In the genomic region with DNA sequence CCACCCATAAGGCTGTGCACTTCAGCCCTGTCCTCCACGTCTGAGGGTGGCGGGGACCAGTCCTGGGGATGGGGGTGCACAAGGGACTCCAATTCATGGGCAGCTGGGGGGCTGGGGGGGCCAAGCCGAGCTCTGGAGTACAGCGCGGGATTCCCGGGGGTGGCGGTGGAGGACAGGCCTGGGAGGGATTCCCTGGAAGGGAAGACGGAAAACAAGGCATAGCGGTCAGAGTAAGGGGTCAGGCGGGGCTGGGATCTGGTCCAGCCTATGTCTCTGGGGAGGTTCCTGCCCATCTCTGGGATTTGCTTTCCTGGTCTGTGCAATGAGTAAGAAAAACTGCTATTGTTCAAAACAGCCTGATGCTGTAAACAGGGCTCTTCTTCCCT, we compare ENCODE assay signal across 10 cellular contexts. TPM values are rescaled to one million over a fixed set of nuclear protein-coding genes. Genes with fewer than 3 reads are reported as not detected.
DNase-seq lines count a peak whose midpoint lies in the region; ATAC-seq and TF ChIP-seq lines count a peak whose summit lies in the region.
"Had no signal": no experiment of that assay in that cellular context is flagged by ENCODE, and none has a peak within 500 bp of the region (broad histone marks: within the 10 kb centered on the region; RNA-seq: fewer than 3 reads in every experiment).

No MANE protein-coding gene starts in this region.

- no peaks in the 10 kb centered on the region for H4K20me1 ChIP-seq in osteoblast (ENCODE audit: insufficient read depth, low read length)

- POLR2A ChIA-PET in WTC11 (lab: Charles Lee) = no interaction called here

- H3K9me3 ChIP-seq in osteoblast (ENCODE audit: low read depth, low read length) = no peaks in the 10 kb centered on the region
- H3K9me3 ChIP-seq: colonic mucosa had no signal

- H3K4me1 ChIP-seq in osteoblast (ENCODE audit: insufficient read depth, low read length) = peaks cover 3% of the 10 kb centered on the region

- H3K27ac Mint-ChIP-seq in CD14-positive monocyte (peak overlapping the region in 1 of 7 donors; percentile 51), WTC11 (no peak overlapping the region), immature natural killer cell (peak overlapping the region in 1 of 6 donors; percentile 63)
- H3K27ac Mint-ChIP-seq: neural progenitor cell had no signal

- H3K4me2 ChIP-seq in osteoblast (ENCODE audit: insufficient read depth, low read length) = peak overlapping the region; percentile 57

- peak; percentile 42 for TF ChIP-seq CTCF in CD14-positive monocyte (IDR thresholded peaks at IDR 0.05)
- TF ChIP-seq CTCF in WTC11 (IDR thresholded peaks at IDR 0.05) = no peak
- TF ChIP-seq CTCF in fibroblast of mammary gland (conservative IDR thresholded peaks at IDR 0.05; ENCODE audit: control insufficient read depth, insufficient read depth, low read depth, low read length) = no peak
- no peak for TF ChIP-seq CTCF in osteoblast (IDR thresholded peaks at IDR 0.05; ENCODE audit: extremely low read depth, low read depth, low read length)

- H3K36me3 Mint-ChIP-seq in CD14-positive monocyte (no peaks in the 10 kb centered on the region), WTC11 (peaks cover 12% of the 10 kb centered on the region), immature natural killer cell (no peaks in the 10 kb centered on the region)

- no peak overlapping the region for H3K27ac ChIP-seq in osteoblast (ENCODE audit: low read depth, low read length)
- H3K27ac ChIP-seq: colonic mucosa, neural progenitor cell had no signal

- ATAC-seq in WTC11 = peak; percentile 2

- H3K4me1 Mint-ChIP-seq in CD14-positive monocyte = peaks cover 16% of the 10 kb centered on the region
- H3K4me1 Mint-ChIP-seq in WTC11 = peaks cover 24% of the 10 kb centered on the region
- H3K4me1 Mint-ChIP-seq in immature natural killer cell = peaks cover 24 to 26% of the 10 kb centered on the region in 2 donors

- peaks cover 16% of the 10 kb centered on the region for H3K27me3 ChIP-seq in osteoblast (ENCODE audit: insufficient read depth, low read length)
- H3K27me3 ChIP-seq: colonic mucosa, neural progenitor cell had no signal

- CTCF ChIA-PET in WTC11 (lab: Charles Lee) = interaction anchor here (1.2 to 9.4 kb wide), 18 partner anchors 9 to 284 kb away, joined by 4 to 175 read pairs (median 10); a partner anchor contains a TSS

- H3K27me3 Mint-ChIP-seq in CD14-positive monocyte (ENCODE audit: low read depth in 3 of 3) (peaks cover 29 to 50% (median 35%) of the 10 kb centered on the region in 3 donors), WTC11 (ENCODE audit: low read depth) (no peaks in the 10 kb centered on the region), immature natural killer cell (ENCODE audit: low read depth in 3 of 3) (peaks cover 3 to 9% (median 4%) of the 10 kb centered on the region in 3 donors)

- no peaks in the 10 kb centered on the region for H3K79me2 ChIP-seq in osteoblast (ENCODE audit: insufficient read depth, low read length)

- H3K4me3 Mint-ChIP-seq in CD14-positive monocyte (no peak overlapping the region), WTC11 (no peak overlapping the region), immature natural killer cell (peak overlapping the region in 2 of 5 donors; percentile 91 to 92)

- no peaks in the 10 kb centered on the region for H3K36me3 ChIP-seq in osteoblast (ENCODE audit: insufficient read depth, low read length)
- H3K36me3 ChIP-seq: colonic mucosa, neural progenitor cell had no signal

- H3K4me3 ChIP-seq in fibroblast of mammary gland (ENCODE audit: control insufficient read depth, low read depth, low read length) (no peak overlapping the region), osteoblast (ENCODE audit: insufficient read depth, low read length) (peak overlapping the region; percentile 19)
- H3K4me3 ChIP-seq: neural progenitor cell had no signal

- H2AFZ ChIP-seq in osteoblast (ENCODE audit: low read length) = peak overlapping the region; percentile 81
- H2AFZ ChIP-seq: neural progenitor cell had no signal

- intact Hi-C loops in CD14-positive monocyte (cut with micrococcal nuclease) = loop anchor here (2.0 kb wide), 1 partner anchor 67 kb away; no protein-coding TSS in a partner anchor

- DNase-seq in CD14-positive monocyte (ENCODE audit: low spot score) (no peak), WTC11 (ENCODE audit: low spot score) (no peak), fibroblast of mammary gland (ENCODE audit: low read depth) (peak; percentile 79), osteoblast (ENCODE audit: insufficient read length, low spot score, missing footprints) (peak; percentile 94), immature natural killer cell (no peak), T-helper 2 cell (no peak), SIG-M5 (lab: John Stamatoyannopoulos, UW) (no peak), cerebellum (ENCODE audit: low spot score) (no peak)

- H3K9me3 Mint-ChIP-seq in CD14-positive monocyte = peaks cover 0 to 2% (median 0%) of the 10 kb centered on the region in 7 donors
- no peaks in the 10 kb centered on the region for H3K9me3 Mint-ChIP-seq in WTC11
- H3K9me3 Mint-ChIP-seq in immature natural killer cell = no peaks in the 10 kb centered on the region
- H3K9me3 Mint-ChIP-seq: neural progenitor cell had no signal

TF ChIP-seq in WTC11, 78 proteins besides CTCF, POLR2A, EP300 and RAD21 (continues in another document):
- TF ChIP-seq ZNF416 (CRISPR knock-in tag; IDR thresholded peaks at IDR 0.05) (no peak), CBFB (CRISPR knock-in tag; IDR thresholded peaks at IDR 0.05; ENCODE audit: low read depth) (no peak), OVOL2 (CRISPR knock-in tag; IDR thresholded peaks at IDR 0.05; ENCODE audit: borderline replicate concordance) (no peak), TCF7 (CRISPR knock-in tag; IDR thresholded peaks at IDR 0.05; ENCODE audit: low read depth) (no peak), ZNF121 (CRISPR knock-in tag; IDR thresholded peaks at IDR 0.05) (no peak), ZNF317 (CRISPR knock-in tag; IDR thresholded peaks at IDR 0.05; ENCODE audit: borderline replicate concordance, low read depth) (no peak), ZNF219 (CRISPR knock-in tag; IDR thresholded peaks at IDR 0.05; ENCODE audit: borderline replicate concordance) (no peak), CREB1 (CRISPR knock-in tag; IDR thresholded peaks at IDR 0.05) (no peak), CREM (CRISPR knock-in tag; IDR thresholded peaks at IDR 0.05) (no peak)
- TF ChIP-seq, protein P1, sequence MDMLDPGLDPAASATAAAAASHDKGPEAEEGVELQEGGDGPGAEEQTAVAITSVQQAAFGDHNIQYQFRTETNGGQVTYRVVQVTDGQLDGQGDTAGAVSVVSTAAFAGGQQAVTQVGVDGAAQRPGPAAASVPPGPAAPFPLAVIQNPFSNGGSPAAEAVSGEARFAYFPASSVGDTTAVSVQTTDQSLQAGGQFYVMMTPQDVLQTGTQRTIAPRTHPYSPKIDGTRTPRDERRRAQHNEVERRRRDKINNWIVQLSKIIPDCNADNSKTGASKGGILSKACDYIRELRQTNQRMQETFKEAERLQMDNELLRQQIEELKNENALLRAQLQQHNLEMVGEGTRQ (CRISPR knock-in tag; IDR thresholded peaks at IDR 0.05) = no peak
- TF ChIP-seq, protein P2, sequence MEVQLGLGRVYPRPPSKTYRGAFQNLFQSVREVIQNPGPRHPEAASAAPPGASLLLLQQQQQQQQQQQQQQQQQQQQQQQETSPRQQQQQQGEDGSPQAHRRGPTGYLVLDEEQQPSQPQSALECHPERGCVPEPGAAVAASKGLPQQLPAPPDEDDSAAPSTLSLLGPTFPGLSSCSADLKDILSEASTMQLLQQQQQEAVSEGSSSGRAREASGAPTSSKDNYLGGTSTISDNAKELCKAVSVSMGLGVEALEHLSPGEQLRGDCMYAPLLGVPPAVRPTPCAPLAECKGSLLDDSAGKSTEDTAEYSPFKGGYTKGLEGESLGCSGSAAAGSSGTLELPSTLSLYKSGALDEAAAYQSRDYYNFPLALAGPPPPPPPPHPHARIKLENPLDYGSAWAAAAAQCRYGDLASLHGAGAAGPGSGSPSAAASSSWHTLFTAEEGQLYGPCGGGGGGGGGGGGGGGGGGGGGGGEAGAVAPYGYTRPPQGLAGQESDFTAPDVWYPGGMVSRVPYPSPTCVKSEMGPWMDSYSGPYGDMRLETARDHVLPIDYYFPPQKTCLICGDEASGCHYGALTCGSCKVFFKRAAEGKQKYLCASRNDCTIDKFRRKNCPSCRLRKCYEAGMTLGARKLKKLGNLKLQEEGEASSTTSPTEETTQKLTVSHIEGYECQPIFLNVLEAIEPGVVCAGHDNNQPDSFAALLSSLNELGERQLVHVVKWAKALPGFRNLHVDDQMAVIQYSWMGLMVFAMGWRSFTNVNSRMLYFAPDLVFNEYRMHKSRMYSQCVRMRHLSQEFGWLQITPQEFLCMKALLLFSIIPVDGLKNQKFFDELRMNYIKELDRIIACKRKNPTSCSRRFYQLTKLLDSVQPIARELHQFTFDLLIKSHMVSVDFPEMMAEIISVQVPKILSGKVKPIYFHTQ (CRISPR knock-in tag; IDR thresholded peaks at IDR 0.05) = no peak
- TF ChIP-seq, protein P3, sequence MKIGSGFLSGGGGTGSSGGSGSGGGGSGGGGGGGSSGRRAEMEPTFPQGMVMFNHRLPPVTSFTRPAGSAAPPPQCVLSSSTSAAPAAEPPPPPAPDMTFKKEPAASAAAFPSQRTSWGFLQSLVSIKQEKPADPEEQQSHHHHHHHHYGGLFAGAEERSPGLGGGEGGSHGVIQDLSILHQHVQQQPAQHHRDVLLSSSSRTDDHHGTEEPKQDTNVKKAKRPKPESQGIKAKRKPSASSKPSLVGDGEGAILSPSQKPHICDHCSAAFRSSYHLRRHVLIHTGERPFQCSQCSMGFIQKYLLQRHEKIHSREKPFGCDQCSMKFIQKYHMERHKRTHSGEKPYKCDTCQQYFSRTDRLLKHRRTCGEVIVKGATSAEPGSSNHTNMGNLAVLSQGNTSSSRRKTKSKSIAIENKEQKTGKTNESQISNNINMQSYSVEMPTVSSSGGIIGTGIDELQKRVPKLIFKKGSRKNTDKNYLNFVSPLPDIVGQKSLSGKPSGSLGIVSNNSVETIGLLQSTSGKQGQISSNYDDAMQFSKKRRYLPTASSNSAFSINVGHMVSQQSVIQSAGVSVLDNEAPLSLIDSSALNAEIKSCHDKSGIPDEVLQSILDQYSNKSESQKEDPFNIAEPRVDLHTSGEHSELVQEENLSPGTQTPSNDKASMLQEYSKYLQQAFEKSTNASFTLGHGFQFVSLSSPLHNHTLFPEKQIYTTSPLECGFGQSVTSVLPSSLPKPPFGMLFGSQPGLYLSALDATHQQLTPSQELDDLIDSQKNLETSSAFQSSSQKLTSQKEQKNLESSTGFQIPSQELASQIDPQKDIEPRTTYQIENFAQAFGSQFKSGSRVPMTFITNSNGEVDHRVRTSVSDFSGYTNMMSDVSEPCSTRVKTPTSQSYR (CRISPR knock-in tag; IDR thresholded peaks at IDR 0.05) = no peak

RNA-seq across cellular contexts. Expression of a gene that starts 8.1 kb away (rescaled TPM):
- polyA plus RNA-seq in CD14-positive monocyte = not detected
- 49.2 to 53.5 TPM (median 53.5 TPM) in 3 replicates for total RNA-seq in WTC11 (2021)
- total RNA-seq in osteoblast = 0.29 TPM in 1 of 2 replicates, not detected in the other
- polyA plus RNA-seq in immature natural killer cell = not detected
- 19.8 TPM for total RNA-seq in cerebellum

RNA-seq across cellular contexts. Expression of a gene that starts 36.9 kb away (rescaled TPM):
- polyA plus RNA-seq in CD14-positive monocyte (not detected), immature natural killer cell (under 1 TPM in 2 of 3 donors, not detected in 1; 0.18 to 0.25 TPM)
- total RNA-seq in WTC11 (2021) (14.5 to 15.6 TPM (median 15.3 TPM) in 3 replicates), osteoblast (3.6 and 6.2 TPM in 2 replicates), cerebellum (12.2 TPM)

Comparison
In these comparisons a context has a peak if more than half of its experiments do, and no peak if none do; other contexts are left out.
1. DNase-seq: peak in fibroblast of mammary gland (single experiment) and osteoblast (single experiment); none in CD14-positive monocyte (single experiment), WTC11 (single experiment), immature natural killer cell (0 of 3), T-helper 2 cell (0 of 5), SIG-M5 (single experiment) and cerebellum (single experiment).
2. RNA of a gene that starts 8.1 kb away (total RNA-seq): 49.2 to 53.5 TPM in WTC11 and 19.8 TPM in cerebellum (single experiment); 0.29 TPM in osteoblast; every median in the first group is over 10 times any median in the second.